Comparison of ENCODE assay signal across 1 cellular context in genomic region chr12:55499810-55500252, GRCh38.
TF ChIP-seq lines count a peak whose summit lies in the region.

No MANE protein-coding gene starts in this region.

TF ChIP-seq in K562, 482 proteins besides CTCF, POLR2A, EP300 and RAD21:
- peak; percentile 50; the same call in 1 of the 2 replicates for TF ChIP-seq TEAD4 (IDR thresholded peaks at IDR 0.05; ENCODE audit: low read length)
- no peak for TF ChIP-seq TEAD4 (CRISPR knock-in tag; IDR thresholded peaks at IDR 0.05; ENCODE audit: borderline replicate concordance)
- no peak for TF ChIP-seq HDAC3 (IDR thresholded peaks at IDR 0.05; ENCODE audit: borderline replicate concordance, partially characterized antibody)
- TF ChIP-seq, protein P1, sequence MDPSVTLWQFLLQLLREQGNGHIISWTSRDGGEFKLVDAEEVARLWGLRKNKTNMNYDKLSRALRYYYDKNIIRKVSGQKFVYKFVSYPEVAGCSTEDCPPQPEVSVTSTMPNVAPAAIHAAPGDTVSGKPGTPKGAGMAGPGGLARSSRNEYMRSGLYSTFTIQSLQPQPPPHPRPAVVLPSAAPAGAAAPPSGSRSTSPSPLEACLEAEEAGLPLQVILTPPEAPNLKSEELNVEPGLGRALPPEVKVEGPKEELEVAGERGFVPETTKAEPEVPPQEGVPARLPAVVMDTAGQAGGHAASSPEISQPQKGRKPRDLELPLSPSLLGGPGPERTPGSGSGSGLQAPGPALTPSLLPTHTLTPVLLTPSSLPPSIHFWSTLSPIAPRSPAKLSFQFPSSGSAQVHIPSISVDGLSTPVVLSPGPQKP (CRISPR knock-in tag; IDR thresholded peaks at IDR 0.05) = no peak
- peak; percentile 14; the same call in 1 of the 2 replicates for TF ChIP-seq NCOR1 (IDR thresholded peaks at IDR 0.05)
- TF ChIP-seq FOXA3 (CRISPR knock-in tag; conservative IDR thresholded peaks at IDR 0.05 in 1 of 2, IDR thresholded peaks at IDR 0.05 in 1 of 2) = 0 out of 4 replicates have a peak, but pooled peaks of 1 of the 2 experiments have one; percentile 39
- TF ChIP-seq MEIS2 (IDR thresholded peaks at IDR 0.05; ENCODE audit: partially characterized antibody) = peak; percentile 38
- TF ChIP-seq PBX2 (CRISPR knock-in tag; IDR thresholded peaks at IDR 0.05; ENCODE audit: low read depth) = no peak
- 0 out of 2 replicates have a peak, but pooled peaks have one; percentile 24 for TF ChIP-seq PBX2 (tag; conservative IDR thresholded peaks at IDR 0.05; ENCODE audit: low read depth)
- TF ChIP-seq CBFA2T2 (conservative IDR thresholded peaks at IDR 0.05) = peak; percentile 39
- TF ChIP-seq ARID1B (IDR thresholded peaks at IDR 0.05) = peak; percentile 51
- TF ChIP-seq CBFA2T3 (IDR thresholded peaks at IDR 0.05) = peak; percentile 68
- TF ChIP-seq TAL1 (IDR thresholded peaks at IDR 0.05) = peak; percentile 53
